ENCODE assay signal across 8 cellular contexts in the genomic region with DNA sequence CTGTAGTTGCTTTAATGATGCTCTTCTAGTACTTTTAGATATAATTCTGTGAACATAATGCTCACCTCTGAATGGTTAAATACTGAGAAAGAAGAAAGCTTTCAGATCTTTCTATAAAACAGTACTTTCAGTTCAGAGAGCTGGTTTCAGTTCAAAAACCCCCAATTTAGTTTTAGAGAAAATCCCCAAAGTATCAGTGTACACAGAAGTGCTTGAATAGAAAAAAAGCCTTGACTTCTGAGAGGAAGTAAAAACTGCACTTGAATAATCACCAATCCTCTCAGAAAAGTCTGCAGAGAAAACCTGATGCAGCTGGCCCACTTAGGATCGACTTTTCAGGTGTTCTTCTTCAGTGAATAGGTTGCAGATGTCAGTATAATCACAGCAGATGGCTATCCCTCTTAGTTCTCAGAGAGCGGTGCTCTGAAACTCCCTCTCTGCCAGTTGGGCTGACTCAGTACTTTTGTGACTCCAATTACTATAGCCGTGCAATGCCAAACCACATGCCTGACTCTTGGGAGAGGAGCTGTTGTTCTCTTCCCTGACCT.
A peak's percentile ranks its signal among the peaks of the same experiment; 100 is the strongest.
DNase-seq lines count a peak whose midpoint lies in the region; ATAC-seq and TF ChIP-seq lines count a peak whose summit lies in the region.

No MANE protein-coding gene starts in this region.

- H3K27ac Mint-ChIP-seq in CD4-positive, alpha-beta memory T cell, result no peak overlapping the region

- no peaks in the 10 kb centered on the region for H3K36me3 ChIP-seq in uterus
- H3K36me3 ChIP-seq in CD4-positive, alpha-beta memory T cell (ENCODE audit: insufficient read depth, low read length), result no peaks in the 10 kb centered on the region

- TF ChIP-seq POLR2A in uterus (IDR thresholded peaks at IDR 0.05), result no peak

- TF ChIP-seq CTCF in fibroblast of pulmonary artery (IDR thresholded peaks at IDR 0.05; ENCODE audit: low read length, missing control alignments), result no peak
- TF ChIP-seq CTCF in uterus (IDR thresholded peaks at IDR 0.05), result no peak

- no peaks in the 10 kb centered on the region for H3K27me3 ChIP-seq in uterus
- H3K27me3 ChIP-seq in CD4-positive, alpha-beta memory T cell (ENCODE audit: insufficient read depth, low read length), result no peaks in the 10 kb centered on the region

- CTCF ChIA-PET in CD4-positive, alpha-beta memory T cell (lab: Charles Lee; ENCODE audit: partially characterized antibody), result no interaction called here

- no peaks in the 10 kb centered on the region for H3K9me3 ChIP-seq in uterus
- H3K9me3 ChIP-seq in CD4-positive, alpha-beta memory T cell (ENCODE audit: control insufficient read depth in 1 of 2, low read length in 2 of 2), result no peaks in the 10 kb centered on the region

- POLR2A ChIA-PET in CD4-positive, alpha-beta memory T cell (lab: Charles Lee; ENCODE audit: partially characterized antibody), result no interaction called here

- H3K4me3 ChIP-seq in fibroblast of pulmonary artery (replicated peaks; ENCODE audit: low read depth, low read length), result no peak overlapping the region
- no peak overlapping the region for H3K4me3 ChIP-seq in uterus
- no peak overlapping the region for H3K4me3 ChIP-seq in CD4-positive, alpha-beta memory T cell (ENCODE audit: low read length in 2 of 2)

- no peaks in the 10 kb centered on the region for H3K27me3 Mint-ChIP-seq in CD4-positive, alpha-beta memory T cell

- no peaks in the 10 kb centered on the region for H3K4me1 Mint-ChIP-seq in CD4-positive, alpha-beta memory T cell

- H3K36me3 Mint-ChIP-seq in CD4-positive, alpha-beta memory T cell, result no peaks in the 10 kb centered on the region

- intact Hi-C loops in uterus (cut with DNase I; ENCODE audit: low total_unique reads), result no loop called here
- intact Hi-C loops in CD4-positive, alpha-beta memory T cell (cut with micrococcal nuclease), result no loop called here

- H3K9me3 Mint-ChIP-seq in CD4-positive, alpha-beta memory T cell, result peaks cover 0 to 6% (median 2%) of the 10 kb centered on the region in 8 donors

- peak; percentile 35 for DNase-seq in AG08396 (ENCODE audit: low spot score)
- DNase-seq in NCI-H446 treated with DMSO at 0.1 percent for 48 hours (lab: John Stamatoyannopoulos, UW), result peak; percentile 94
- peak; percentile 60 for DNase-seq in fibroblast of pulmonary artery (ENCODE audit: low read depth)
- no peak for DNase-seq in uterus
- no peak for DNase-seq in CD4-positive, alpha-beta memory T cell
- DNase-seq in activated T-cell treated with anti-CD3 and anti-CD28 coated beads, Interleukin-2, amount 50 U/mL, for 1 hour, result no peak

- ATAC-seq in GM19023 (IDR thresholded peaks at IDR 0.05; ENCODE audit: unreplicated experiment), result peak; percentile 97
- ATAC-seq in HG03064 (IDR thresholded peaks at IDR 0.05; ENCODE audit: low read depth, unreplicated experiment), result peak; percentile 94

- peaks cover 0 to 4% of the 10 kb centered on the region in 2 donors for H3K4me1 ChIP-seq in uterus
- no peaks in the 10 kb centered on the region for H3K4me1 ChIP-seq in CD4-positive, alpha-beta memory T cell (ENCODE audit: insufficient read depth, low read length)

- peak overlapping the region; percentile 12 to 49 for H3K27ac ChIP-seq in uterus
- no peak overlapping the region for H3K27ac ChIP-seq in CD4-positive, alpha-beta memory T cell (ENCODE audit: low read depth, low read length)

- H3K4me3 Mint-ChIP-seq in CD4-positive, alpha-beta memory T cell, result no peak overlapping the region

Comparison
In these comparisons a context has a peak if more than half of its experiments do, and no peak if none do; other contexts are left out.
1. DNase-seq: peak in AG08396 (single experiment), NCI-H446 treated with DMSO at 0.1 percent for 48 hours (single experiment) and fibroblast of pulmonary artery (single experiment); none in uterus (0 of 2), CD4-positive, alpha-beta memory T cell (0 of 5) and activated T-cell treated with anti-CD3 and anti-CD28 coated beads, Interleukin-2, amount 50 U/mL, for 1 hour (single experiment).